11 cellular contexts compared by ENCODE assay signal in the genomic region with DNA sequence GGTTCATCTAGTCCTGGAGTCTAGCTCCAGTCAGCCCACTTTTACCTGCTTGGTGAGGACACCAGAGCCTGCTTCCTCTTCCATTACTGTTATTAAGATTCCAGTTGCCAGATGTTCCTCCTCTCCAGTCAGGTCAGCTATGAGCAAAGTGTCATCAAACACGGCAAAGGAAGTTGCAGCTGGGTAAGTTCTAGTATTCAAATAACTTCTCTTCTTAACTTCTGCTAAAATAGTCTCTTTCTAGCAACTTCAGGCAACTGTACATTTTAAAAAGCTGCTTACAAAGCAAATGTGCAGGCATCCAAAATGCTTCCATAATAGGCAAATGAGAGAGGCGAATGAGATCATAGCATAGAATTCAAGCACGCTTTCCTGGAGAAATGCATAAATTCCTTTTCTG. TPM values are rescaled to one million over a fixed set of nuclear protein-coding genes. Genes with fewer than 3 reads are reported as not detected.
DNase-seq lines count a peak whose midpoint lies in the region; ATAC-seq and TF ChIP-seq lines count a peak whose summit lies in the region.
"Had no signal": no experiment of that assay in that cellular context is flagged by ENCODE, and none has a peak within 500 bp of the region (broad histone marks: within the 10 kb centered on the region; RNA-seq: fewer than 3 reads in every experiment).

No MANE protein-coding gene starts in this region.

- no peaks in the 10 kb centered on the region for H3K9me3 ChIP-seq in neural progenitor cell (ENCODE audit: low read depth)
- H3K9me3 ChIP-seq in CD4-positive, alpha-beta T cell (ENCODE audit: control insufficient read depth, low read length) = no peaks in the 10 kb centered on the region

- H3K79me2 ChIP-seq in neural progenitor cell (ENCODE audit: low read depth) = no peaks in the 10 kb centered on the region

- POLR2A ChIA-PET in CD4-positive, alpha-beta T cell (lab: Charles Lee) = no interaction called here

- peaks cover 74% of the 10 kb centered on the region for H3K4me1 Mint-ChIP-seq in neural progenitor cell
- H3K4me1 Mint-ChIP-seq in CD4-positive, alpha-beta T cell (ENCODE audit: low read depth) = no peaks in the 10 kb centered on the region
- H3K4me1 Mint-ChIP-seq: immature natural killer cell had no signal

- intact Hi-C loops in CD4-positive, alpha-beta T cell (cut with DNase I, micrococcal nuclease) = no loop called here

- H3K4me3 ChIP-seq in GM06990 (replicated peaks; ENCODE audit: low read depth, low read length) (peak overlapping the region; percentile 3; the same call in 1 of the 2 replicates), choroid plexus epithelial cell (ENCODE audit: low read depth, low read length) (no peak overlapping the region), neural progenitor cell (no peak overlapping the region)

- no peak overlapping the region for H3K27ac ChIP-seq in neural progenitor cell
- no peak overlapping the region for H3K27ac ChIP-seq in CD4-positive, alpha-beta T cell (ENCODE audit: low read depth, low read length)

- no peaks in the 10 kb centered on the region for H3K36me3 Mint-ChIP-seq in neural progenitor cell
- no peaks in the 10 kb centered on the region for H3K36me3 Mint-ChIP-seq in CD4-positive, alpha-beta T cell (ENCODE audit: low read depth)
- H3K36me3 Mint-ChIP-seq: immature natural killer cell had no signal

- H3F3A ChIP-seq in neural progenitor cell (ENCODE audit: low read depth) = peaks cover 44% of the 10 kb centered on the region

- CTCF ChIA-PET in CD4-positive, alpha-beta T cell (lab: Charles Lee) = no interaction called here

- DNase-seq in GM06990 (ENCODE audit: extremely low read depth, insufficient read length) (peak; percentile 52), NCI-H510A (lab: John Stamatoyannopoulos, UW) (peak; percentile 49), choroid plexus epithelial cell (ENCODE audit: low read depth) (peak; percentile 67), neural progenitor cell (ENCODE audit: low spot score) (no peak), DMS153 treated with DMSO at 0.1 percent for 48 hours (lab: John Stamatoyannopoulos, UW; ENCODE audit: unreplicated experiment) (no peak)
- DNase-seq in CD4-positive, alpha-beta T cell = no peak
- DNase-seq: immature natural killer cell, NCI-H2107, T-helper 17 cell had no signal

- no peaks in the 10 kb centered on the region for H4K20me1 ChIP-seq in neural progenitor cell (ENCODE audit: low read depth)

- H3K36me3 ChIP-seq in GM06990 (ENCODE audit: control insufficient read depth, insufficient read depth, low read length) (no peaks in the 10 kb centered on the region), neural progenitor cell (no peaks in the 10 kb centered on the region)

- peaks cover 15% of the 10 kb centered on the region for H3K27me3 Mint-ChIP-seq in neural progenitor cell (ENCODE audit: insufficient read depth, low read depth)
- H3K27me3 Mint-ChIP-seq in CD4-positive, alpha-beta T cell = peaks cover 61% of the 10 kb centered on the region

- peak overlapping the region; percentile 55 for H3K27ac Mint-ChIP-seq in neural progenitor cell
- H3K27ac Mint-ChIP-seq in CD4-positive, alpha-beta T cell = no peak overlapping the region
- H3K27ac Mint-ChIP-seq: immature natural killer cell, T-helper 17 cell had no signal

- H3K4me1 ChIP-seq in neural progenitor cell = peaks cover 50% of the 10 kb centered on the region

- ATAC-seq in HG03521 (IDR thresholded peaks at IDR 0.05; ENCODE audit: unreplicated experiment) (no peak), GM21526 (IDR thresholded peaks at IDR 0.05; ENCODE audit: low FRiP score, unreplicated experiment) (no peak)
- no peak for ATAC-seq in CD4-positive, alpha-beta T cell (ENCODE audit: poor library complexity)
- ATAC-seq: T-helper 17 cell had no signal

- no peaks in the 10 kb centered on the region for H3K9me3 Mint-ChIP-seq in neural progenitor cell
- H3K9me3 Mint-ChIP-seq in CD4-positive, alpha-beta T cell = no peaks in the 10 kb centered on the region
- H3K9me3 Mint-ChIP-seq: immature natural killer cell had no signal

- peak overlapping the region; percentile 52 for H3K4me3 Mint-ChIP-seq in neural progenitor cell
- no peak overlapping the region for H3K4me3 Mint-ChIP-seq in CD4-positive, alpha-beta T cell
- H3K4me3 Mint-ChIP-seq: immature natural killer cell, T-helper 17 cell had no signal

- TF ChIP-seq CTCF in GM06990 (IDR thresholded peaks at IDR 0.05; ENCODE audit: insufficient read depth, low read length, poor library complexity, severe bottlenecking) (no peak), choroid plexus epithelial cell (conservative IDR thresholded peaks at IDR 0.05; ENCODE audit: low read depth, low read length) (no peak), neural progenitor cell (IDR thresholded peaks at IDR 0.05) (no peak)
- TF ChIP-seq CTCF in CD4-positive, alpha-beta T cell (IDR thresholded peaks at IDR 0.05) = no peak

- H3K4me2 ChIP-seq in neural progenitor cell = no peak overlapping the region

- H3K27me3 ChIP-seq in GM06990 (replicated peaks; ENCODE audit: control insufficient read depth, insufficient read depth, low read length) (no peaks in the 10 kb centered on the region), neural progenitor cell (no peaks in the 10 kb centered on the region)
- H3K27me3 ChIP-seq in CD4-positive, alpha-beta T cell (ENCODE audit: control insufficient read depth, insufficient read depth, low read length) = no peaks in the 10 kb centered on the region

- no peak overlapping the region for H3K9ac ChIP-seq in neural progenitor cell

- H2AFZ ChIP-seq in neural progenitor cell (replicated peaks) = no peak overlapping the region

RNA-seq across cellular contexts. Expression of a gene that starts 18.4 kb away (rescaled TPM):
- total RNA-seq in neural progenitor cell (ENCODE audit: low replicate concordance) = 34.5 and 52.7 TPM in 2 replicates
- total RNA-seq in CD4-positive, alpha-beta T cell = 10 to 100 TPM; 26.1 to 27.7 TPM

Comparison
In these comparisons a context has a peak if more than half of its experiments do, and no peak if none do; other contexts are left out.
1. DNase-seq: peak in GM06990 (single experiment), NCI-H510A (single experiment) and choroid plexus epithelial cell (single experiment); none in neural progenitor cell (single experiment), DMS153 treated with DMSO at 0.1 percent for 48 hours (single experiment) and CD4-positive, alpha-beta T cell (0 of 10).